Comparison of ENCODE assay signal across 10 cellular contexts in the genomic region with DNA sequence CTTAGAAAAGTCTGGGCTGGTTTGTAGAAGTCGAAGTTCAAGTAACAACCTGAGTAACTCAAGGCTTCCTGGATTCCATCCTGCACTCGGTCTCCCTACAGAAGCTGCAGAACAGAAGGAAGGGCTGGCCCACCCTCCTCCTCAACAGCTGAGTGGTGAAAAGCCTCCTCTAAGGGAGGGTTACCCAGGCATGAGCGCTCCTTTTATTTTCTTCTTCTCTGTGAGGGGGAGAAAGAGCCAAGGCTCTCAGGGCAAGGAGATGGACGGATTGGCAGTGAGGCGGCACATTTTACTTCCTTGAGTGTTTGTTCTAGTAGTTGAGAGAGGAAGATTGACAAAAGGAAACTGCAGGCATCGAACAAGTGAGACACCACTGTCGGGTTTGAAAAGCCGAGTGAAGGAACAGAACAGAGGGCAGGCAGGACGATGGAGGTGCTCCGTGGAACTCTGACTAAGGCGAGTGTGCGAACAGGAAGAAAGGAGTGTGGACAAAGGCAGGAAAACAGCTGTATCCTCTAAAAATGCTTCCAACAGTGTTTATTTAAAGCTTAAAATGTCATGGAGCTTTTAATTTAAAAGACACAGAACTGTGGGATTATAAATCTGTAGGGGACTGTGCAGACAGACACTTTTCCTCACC. TPM values are rescaled to one million over a fixed set of nuclear protein-coding genes. Genes with fewer than 3 reads are reported as not detected.
DNase-seq lines count a peak whose midpoint lies in the region; ATAC-seq and TF ChIP-seq lines count a peak whose summit lies in the region.
"Had no signal": no experiment of that assay in that cellular context is flagged by ENCODE, and none has a peak within 500 bp of the region (broad histone marks: within the 10 kb centered on the region; RNA-seq: fewer than 3 reads in every experiment).

No MANE protein-coding gene starts in this region.

- peaks cover 0 to 19% (median 8%) of the 10 kb centered on the region in 12 donors for H3K4me1 ChIP-seq in heart left ventricle
- H3K4me1 ChIP-seq in mesodermal cell (ENCODE audit: control insufficient read depth, insufficient read depth, low read length, poor library complexity, severe bottlenecking) = peaks cover 14% of the 10 kb centered on the region
- peaks cover 2% of the 10 kb centered on the region for H3K4me1 ChIP-seq in urinary bladder (ENCODE audit: insufficient read depth)
- H3K4me1 ChIP-seq in foreskin keratinocyte = no peaks in the 10 kb centered on the region

- intact Hi-C loops in heart left ventricle (cut with DNase I) (no loop called here), cardiac septum (cut with DNase I) (no loop called here)

- H3K36me3 ChIP-seq in heart left ventricle = peaks cover 0 to 13% (median 3%) of the 10 kb centered on the region in 9 donors
- H3K36me3 ChIP-seq in mesodermal cell (ENCODE audit: control insufficient read depth, insufficient read depth, low read length) = peaks cover 7% of the 10 kb centered on the region
- no peaks in the 10 kb centered on the region for H3K36me3 ChIP-seq in urinary bladder (ENCODE audit: insufficient read depth)

- H3K9me3 ChIP-seq in heart left ventricle (no peaks in the 10 kb centered on the region), mesodermal cell (ENCODE audit: control insufficient read depth, low read length) (no peaks in the 10 kb centered on the region)
- H3K9me3 ChIP-seq: sigmoid colon had no signal

- in situ Hi-C loops in ACHN (cut with HindIII; ENCODE audit: low pct_ligation_motif_present, low pct_unique_long_range_greater_than_20kb, low sequenced_read_pairs) = no loop called here

- WGBS in heart left ventricle, 4 donors = 28 to 49% (median 43%) methylated on average over 12 of the region's 12 CpGs
- 54 to 90% methylated on average over 3 to 4 of the region's 12 CpGs for WGBS in mesodermal cell (ENCODE audit: insufficient coverage in 2 of 2), 2 experiments
- 31% methylated on average over 12 of the region's 12 CpGs for WGBS in urinary bladder

- TF ChIP-seq CTCF in heart left ventricle (IDR thresholded peaks at IDR 0.05) = no peak
- no peak for TF ChIP-seq CTCF in cardiac fibroblast (IDR thresholded peaks at IDR 0.05; ENCODE audit: low read depth, low read length)
- TF ChIP-seq CTCF in foreskin keratinocyte (conservative IDR thresholded peaks at IDR 0.05) = no peak

- H3K4me3 ChIP-seq in heart left ventricle = peak overlapping the region in 9 of 12 donors; percentile 3 to 36 (median 26)
- peak overlapping the region; percentile 22 to 30 for H3K4me3 ChIP-seq in cardiac fibroblast (replicated peaks in 1 of 2; ENCODE audit: low read depth in 2 of 2, low read length in 2 of 2)
- H3K4me3 ChIP-seq in mesodermal cell (ENCODE audit: extremely low read depth, insufficient read depth, low read length, poor library complexity, severe bottlenecking) = no peak overlapping the region
- no peak overlapping the region for H3K4me3 ChIP-seq in urinary bladder (ENCODE audit: low read depth, low read length)

- peak overlapping the region in 8 of 12 donors; percentile 11 to 51 (median 44) for H3K27ac ChIP-seq in heart left ventricle
- H3K27ac ChIP-seq in mesodermal cell (ENCODE audit: low read depth, low read length, severe bottlenecking) = peak overlapping the region; percentile 71
- peak overlapping the region; percentile 29 for H3K27ac ChIP-seq in urinary bladder (ENCODE audit: low read depth)
- no peak overlapping the region for H3K27ac ChIP-seq in foreskin keratinocyte
- H3K27ac ChIP-seq: sigmoid colon had no signal

- H3K27me3 ChIP-seq in heart left ventricle (no peaks in the 10 kb centered on the region), foreskin keratinocyte (no peaks in the 10 kb centered on the region)
- H3K27me3 ChIP-seq: sigmoid colon had no signal

- peak in 3 of 4 donors; percentile 33 to 53 (median 45) for ATAC-seq in heart left ventricle
- no peak for ATAC-seq in foreskin keratinocyte

- no peak for DNase-seq in heart left ventricle
- DNase-seq in cardiac septum (ENCODE audit: low spot score) = no peak
- DNase-seq in cardiac fibroblast (ENCODE audit: low read depth in 2 of 2) = peak; percentile 23 to 32
- no peak for DNase-seq in foreskin keratinocyte
- DNase-seq in stimulated activated naive CD4-positive, alpha-beta T cell treated with Interleukin-2 at 50 U/mL for 16 hours (lab: John Stamatoyannopoulos, UW) = no peak
- DNase-seq in ACHN = no peak
- DNase-seq: NCI-H526, sigmoid colon had no signal

- no peak for TF ChIP-seq POLR2A in heart left ventricle (IDR thresholded peaks at IDR 0.05)

RNA-seq across cellular contexts. Expression of gene STS, which starts 38.4 kb away (rescaled TPM):
- total RNA-seq in heart left ventricle (1 to 10 TPM; 4.9 to 8.6 (median 6.4) TPM), cardiac septum (8.2 TPM), urinary bladder (11.8 TPM), foreskin keratinocyte (1.2 and 1.5 TPM in 2 replicates)
- polyA plus RNA-seq in heart left ventricle (1 to 10 TPM; 1.2 to 4.2 TPM), urinary bladder (4.5 TPM), foreskin keratinocyte (0.38 and 0.50 TPM in 2 replicates)
- 2.7 TPM for polyA plus RNA-seq in mesodermal cell (2013, experiment 1 of 2)
- polyA plus RNA-seq in mesodermal cell (2013, experiment 2 of 2) = 2.2 TPM

RNA-seq across cellular contexts. Expression of gene PUDP, which starts 38.8 kb away (rescaled TPM):
- total RNA-seq in heart left ventricle = 10 to 100 TPM; 17.4 to 36.4 (median 26.3) TPM
- 10 to 100 TPM; 11.2 to 22.8 TPM for polyA plus RNA-seq in heart left ventricle
- 33.2 TPM for total RNA-seq in cardiac septum
- polyA plus RNA-seq in mesodermal cell (2013, experiment 1 of 2) = 22.2 TPM
- polyA plus RNA-seq in mesodermal cell (2013, experiment 2 of 2) = 21.8 TPM
- total RNA-seq in urinary bladder = 11.6 TPM
- 10.2 TPM for polyA plus RNA-seq in urinary bladder
- total RNA-seq in foreskin keratinocyte = 16.4 and 18.5 TPM in 2 replicates
- polyA plus RNA-seq in foreskin keratinocyte = 13.0 and 16.1 TPM in 2 replicates

Comparison
In these comparisons a context has a peak if more than half of its experiments do, and no peak if none do; other contexts are left out.
1. DNase-seq: peak in cardiac fibroblast (2 of 2); none in heart left ventricle (0 of 5), cardiac septum (single experiment), foreskin keratinocyte (0 of 2), stimulated activated naive CD4-positive, alpha-beta T cell treated with Interleukin-2 at 50 U/mL for 16 hours (single experiment) and ACHN (single experiment).
2. H3K4me3 ChIP-seq: peak in heart left ventricle (9 of 12) and cardiac fibroblast (2 of 2); none in mesodermal cell (single experiment) and urinary bladder (single experiment).